Comparison of ENCODE assay signal across 7 cellular contexts in genomic region chr6:20070047-20070446, GRCh38.
"Had no signal": no experiment of that assay in that cellular context is flagged by ENCODE, and none has a peak within 500 bp of the region (broad histone marks: within the 10 kb centered on the region; RNA-seq: fewer than 3 reads in every experiment).

No MANE protein-coding gene starts in this region.

- H3K36me3 Mint-ChIP-seq: IgD-negative memory B cell had no signal

- H3K4me2 ChIP-seq: KMS-11 had no signal

- DNase-seq: IMR-90, KBM-7, KG1 had no signal

- H3K9ac ChIP-seq: KMS-11 had no signal

- H3K4me3 Mint-ChIP-seq: IgD-negative memory B cell had no signal

- H3K27ac Mint-ChIP-seq: IgD-negative memory B cell had no signal

- H3K4me1 Mint-ChIP-seq: IgD-negative memory B cell had no signal

- FAIRE-seq: HTR-8/SVneo had no signal

- H3K27ac ChIP-seq: HL-60, KMS-11 had no signal
